Comparison of ENCODE assay signal across 9 cellular contexts in genomic region chr4:145734051-145734450, GRCh38. TPM values are rescaled to one million over a fixed set of nuclear protein-coding genes. Genes with fewer than 3 reads are reported as not detected.
DNase-seq lines count a peak whose midpoint lies in the region; ATAC-seq and TF ChIP-seq lines count a peak whose summit lies in the region.
"Had no signal": no experiment of that assay in that cellular context is flagged by ENCODE, and none has a peak within 500 bp of the region (broad histone marks: within the 10 kb centered on the region; RNA-seq: fewer than 3 reads in every experiment).

No MANE protein-coding gene starts in this region.

- H3K36me3 ChIP-seq in Caco-2 (ENCODE audit: control insufficient read depth, insufficient read depth, low read length), result no peaks in the 10 kb centered on the region
- no peaks in the 10 kb centered on the region for H3K36me3 ChIP-seq in esophagus squamous epithelium

- H3K27ac Mint-ChIP-seq in Caco-2 (ENCODE audit: unreplicated experiment) (peak overlapping the region; percentile 89), progenitor cell of endocrine pancreas (peak overlapping the region; percentile 95)
- H3K27ac Mint-ChIP-seq: T-helper 1 cell treated with Interleukin-12 subunit alpha and Interleukin-12 subunit beta and Interleukin-4 antibody, amounts not matched to agents 30 μg/mL and 1 μg/mL, for 36 hours had no signal

- H3K4me1 Mint-ChIP-seq in Caco-2 (ENCODE audit: low read depth, unreplicated experiment) (peaks cover 27% of the 10 kb centered on the region), progenitor cell of endocrine pancreas (ENCODE audit: low read depth) (peaks cover 38% of the 10 kb centered on the region)

- H3K9me3 Mint-ChIP-seq in Caco-2 (ENCODE audit: unreplicated experiment) (no peaks in the 10 kb centered on the region), progenitor cell of endocrine pancreas (ENCODE audit: low read depth) (no peaks in the 10 kb centered on the region)
- H3K9me3 Mint-ChIP-seq: T-helper 1 cell treated with Interleukin-12 subunit alpha and Interleukin-12 subunit beta and Interleukin-4 antibody, amounts not matched to agents 30 μg/mL and 1 μg/mL, for 36 hours had no signal

- H3K27me3 ChIP-seq in Caco-2 (replicated peaks; ENCODE audit: control insufficient read depth, insufficient read depth, low read length) (no peaks in the 10 kb centered on the region), esophagus squamous epithelium (no peaks in the 10 kb centered on the region)

- ATAC-seq in GM18868 (IDR thresholded peaks at IDR 0.05; ENCODE audit: unreplicated experiment), result no peak

- TF ChIP-seq POLR2A in esophagus squamous epithelium (IDR thresholded peaks at IDR 0.05), result no peak

- H3K4me1 ChIP-seq in Caco-2 (peaks cover 49% of the 10 kb centered on the region), esophagus squamous epithelium (peaks cover 11 to 59% (median 35%) of the 10 kb centered on the region in 3 donors)

- H3K9me3 ChIP-seq in Caco-2 (no peaks in the 10 kb centered on the region), esophagus squamous epithelium (no peaks in the 10 kb centered on the region)

- CTCF ChIA-PET in Caco-2 (lab: Charles Lee) (no interaction called here), RWPE1 (lab: Yijun Ruan, JAX) (interaction anchor here (0.6 to 0.7 kb wide), 2 partner anchors 23 to 639 kb away, joined by 3 to 5 read pairs; no protein-coding TSS in a partner anchor)

- H3K27ac ChIP-seq in RWPE1, result peak overlapping the region; percentile 98
- peak overlapping the region; percentile 98 to 99 (median 98) for H3K27ac ChIP-seq in esophagus squamous epithelium

- DNase-seq in Caco-2, result no peak
- peak; percentile 20 for DNase-seq in RWPE1 (ENCODE audit: low spot score)
- no peak for DNase-seq in esophagus squamous epithelium (lab: John Stamatoyannopoulos, UW)
- no peak for DNase-seq in progenitor cell of endocrine pancreas (ENCODE audit: low spot score, unreplicated experiment)
- DNase-seq in HuH-7.5 (ENCODE audit: low spot score), result no peak
- no peak for DNase-seq in GM03348 (ENCODE audit: low spot score)
- DNase-seq in AG20443 (ENCODE audit: low spot score), result no peak

- H3K4me3 ChIP-seq in Caco-2 (ENCODE audit: low read depth, low read length) (no peak overlapping the region), esophagus squamous epithelium (peak overlapping the region in 3 of 4 donors; percentile 8 to 81 (median 13))

- TF ChIP-seq CTCF in Caco-2 (IDR thresholded peaks at IDR 0.05; ENCODE audit: insufficient read depth in 1 of 2, low read depth in 1 of 2, low read length in 1 of 2, severe bottlenecking in 1 of 2, unreplicated experiment in 1 of 2), result no peak
- no peak for TF ChIP-seq CTCF in RWPE1 (conservative IDR thresholded peaks at IDR 0.05; ENCODE audit: low read depth)
- no peak for TF ChIP-seq CTCF in esophagus squamous epithelium (IDR thresholded peaks at IDR 0.05)
- TF ChIP-seq CTCF in progenitor cell of endocrine pancreas (IDR thresholded peaks at IDR 0.05; ENCODE audit: unreplicated experiment), result no peak

- H3K27me3 Mint-ChIP-seq in Caco-2 (ENCODE audit: insufficient read depth, unreplicated experiment), result no peaks in the 10 kb centered on the region
- no peaks in the 10 kb centered on the region for H3K27me3 Mint-ChIP-seq in progenitor cell of endocrine pancreas

- 36 to 41% methylated on average over 5 to 7 of the region's 7 CpGs for WGBS in esophagus squamous epithelium, 2 donors

- H3K36me3 Mint-ChIP-seq in Caco-2 (ENCODE audit: insufficient read depth, unreplicated experiment) (no peaks in the 10 kb centered on the region), progenitor cell of endocrine pancreas (ENCODE audit: insufficient read depth) (no peaks in the 10 kb centered on the region)

- POLR2A ChIA-PET in Caco-2 (lab: Charles Lee), result interaction anchor here (0.6 kb wide), 1 partner anchor 119 kb away, joined by 6 read pairs; no protein-coding TSS in a partner anchor
- POLR2A ChIA-PET in RWPE1 (lab: Yijun Ruan, JAX; ENCODE audit: low non-redundant PET), result interaction anchor here (0.6 kb wide), 1 partner anchor 1949 kb away, joined by 3 read pairs; no protein-coding TSS in a partner anchor

- intact Hi-C loops in Caco-2 (cut with micrococcal nuclease; ENCODE audit: unreplicated experiment), result loop anchor here (5.0 kb wide), 1 partner anchor 203 kb away; the partner anchor contains the start of gene ZNF827
- intact Hi-C loops in esophagus squamous epithelium (cut with DNase I), result loop anchor here (5.0 kb wide), 1 partner anchor 112 kb away; no protein-coding TSS in a partner anchor

- no TSS peak for BruUV-seq in Caco-2 (replicated peaks; lab: Mats Ljungman, UMichigan)

- H3K4me3 Mint-ChIP-seq in Caco-2 (ENCODE audit: unreplicated experiment), result peak overlapping the region; percentile 84
- H3K4me3 Mint-ChIP-seq in progenitor cell of endocrine pancreas (ENCODE audit: low read depth), result peak overlapping the region; percentile 75

RNA-seq across cellular contexts. Expression of gene C4orf51, which starts 54.1 kb away (rescaled TPM):
- total RNA-seq in Caco-2 (2022) (not detected in 2 replicates), esophagus squamous epithelium (not detected), progenitor cell of endocrine pancreas (not detected in 2 replicates)
